Comparison of ENCODE assay signal across 25 cellular contexts in the genomic region with DNA sequence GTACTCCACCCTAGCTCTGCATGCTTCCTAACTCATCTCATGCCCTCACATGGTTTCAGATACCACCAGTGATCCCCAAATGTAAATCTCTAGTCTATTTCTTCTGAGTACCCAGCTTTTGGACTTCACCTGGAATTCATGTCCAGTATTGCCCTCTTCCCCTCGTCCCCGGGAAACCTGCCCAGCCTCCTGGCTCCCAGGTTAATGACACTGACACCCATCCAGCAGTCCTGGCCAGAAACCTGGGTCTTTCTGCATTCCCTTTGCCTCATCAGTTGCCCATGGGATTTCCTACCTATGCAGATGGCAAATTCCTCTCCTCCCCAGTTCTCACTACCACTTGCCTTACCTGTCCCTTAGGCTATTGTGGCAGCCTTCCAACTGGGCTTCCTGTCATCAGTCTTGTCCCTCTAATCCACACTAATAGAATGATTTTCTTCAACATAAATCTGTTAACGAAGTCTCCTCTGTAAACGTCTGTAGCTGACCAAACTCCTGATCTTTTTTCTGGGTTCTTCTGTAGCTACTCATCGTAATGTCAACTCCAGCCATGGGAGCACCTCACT. TPM values are rescaled to one million over a fixed set of nuclear protein-coding genes. Genes with fewer than 3 reads are reported as not detected.
"Had no signal": no experiment of that assay in that cellular context is flagged by ENCODE, and none has a peak within 500 bp of the region (broad histone marks: within the 10 kb centered on the region; RNA-seq: fewer than 3 reads in every experiment).

No MANE protein-coding gene starts in this region.

- H3K27ac ChIP-seq: epithelial cell of prostate, esophagus squamous epithelium, gastroesophageal sphincter, neutrophil, psoas muscle, spleen, tibial artery, upper lobe of left lung, uterus had no signal

- FAIRE-seq: endometrium had no signal

- DNase-seq: effector memory CD4-positive, alpha-beta T cell; esophagus squamous epithelium; foreskin fibroblast; glutamatergic neuron; islet precursor cell; left cardiac atrium; left ventricle myocardium superior; mucosa of descending colon; naive thymus-derived CD8-positive, alpha-beta T cell; psoas muscle; retina; spleen; stimulated activated CD4-positive, alpha-beta T cell treated with anti-CD3 and anti-CD28 coated beads, Interleukin-15, amount 100 ng/mL, for 24 hours; stimulated activated CD4-positive, alpha-beta T cell treated with anti-CD3 and anti-CD28 coated beads, Interleukin-1b, Interleukin-23, amount 100 ng/mL, for 48 hours; stimulated activated CD4-positive, alpha-beta T cell treated with anti-CD3 and anti-CD28 coated beads, Interleukin-4, amount 100 ng/mL, for 24 hours; tibial artery; upper lobe of left lung; uterus had no signal

- H3K4me1 Mint-ChIP-seq: naive thymus-derived CD8-positive, alpha-beta T cell; stimulated activated memory B cell treated with anti-CD40 and anti-IgM and Interleukin-4, amounts not matched to agents 10 μg/mL and 1 μg/mL and 100 μg/mL, for 72 hours had no signal

- H3K4me1 ChIP-seq: esophagus squamous epithelium, gastroesophageal sphincter, psoas muscle, spleen, upper lobe of left lung, uterus had no signal

- H3K36me3 Mint-ChIP-seq: naive thymus-derived CD8-positive, alpha-beta T cell; stimulated activated memory B cell treated with anti-CD40 and anti-IgM and Interleukin-4, amounts not matched to agents 10 μg/mL and 1 μg/mL and 100 μg/mL, for 72 hours had no signal

- H3K9me3 Mint-ChIP-seq: stimulated activated memory B cell treated with anti-CD40 and anti-IgM and Interleukin-4, amounts not matched to agents 10 μg/mL and 1 μg/mL and 100 μg/mL, for 72 hours; stimulated activated naive CD8-positive, alpha-beta T cell treated with anti-CD3 and anti-CD28 coated beads, Interleukin-15, Interleukin-2, amounts not matched to agents 100 ng/mL and 50 ng/mL, for 24 hours had no signal

- H3K4me3 Mint-ChIP-seq: naive thymus-derived CD8-positive, alpha-beta T cell; stimulated activated memory B cell treated with anti-CD40 and anti-IgM and Interleukin-4, amounts not matched to agents 10 μg/mL and 1 μg/mL and 100 μg/mL, for 72 hours; stimulated activated naive CD8-positive, alpha-beta T cell treated with anti-CD3 and anti-CD28 coated beads, Interleukin-15, Interleukin-2, amounts not matched to agents 100 ng/mL and 50 ng/mL, for 24 hours had no signal

- H3K36me3 ChIP-seq: esophagus squamous epithelium, gastroesophageal sphincter, neutrophil, spleen, tibial artery, upper lobe of left lung, uterus had no signal

- H3K9me3 ChIP-seq: esophagus squamous epithelium, gastroesophageal sphincter, mucosa of descending colon, neutrophil, psoas muscle, tibial artery, upper lobe of left lung, uterus had no signal

- ATAC-seq: gastroesophageal sphincter; left cardiac atrium; left ventricle myocardium superior; mucosa of descending colon; naive thymus-derived CD8-positive, alpha-beta T cell; psoas muscle; sciatic nerve; stimulated activated memory B cell treated with anti-CD40 and anti-IgM and Interleukin-4, amounts not matched to agents 10 μg/mL and 1 μg/mL and 100 μg/mL, for 72 hours had no signal

- H3K27me3 ChIP-seq: gastroesophageal sphincter, neutrophil, spleen, tibial artery, upper lobe of left lung, uterus had no signal

- H3K27ac Mint-ChIP-seq: naive thymus-derived CD8-positive, alpha-beta T cell; stimulated activated memory B cell treated with anti-CD40 and anti-IgM and Interleukin-4, amounts not matched to agents 10 μg/mL and 1 μg/mL and 100 μg/mL, for 72 hours; stimulated activated naive CD8-positive, alpha-beta T cell treated with anti-CD3 and anti-CD28 coated beads, Interleukin-15, Interleukin-2, amounts not matched to agents 100 ng/mL and 50 ng/mL, for 24 hours had no signal

- H3K4me3 ChIP-seq: esophagus squamous epithelium, gastroesophageal sphincter, mucosa of descending colon, psoas muscle, spleen, tibial artery, upper lobe of left lung, uterus had no signal

RNA-seq across cellular contexts. Expression of gene MYLK, which starts 15.3 kb away (rescaled TPM):
- total RNA-seq: naive thymus-derived CD8-positive, alpha-beta T cell had no signal
